Comparison of ENCODE assay signal across 13 cellular contexts in genomic region chr1:152107289-152107983, GRCh38. TPM values are rescaled to one million over a fixed set of nuclear protein-coding genes. Genes with fewer than 3 reads are reported as not detected.
DNase-seq lines count a peak whose midpoint lies in the region; ATAC-seq and TF ChIP-seq lines count a peak whose summit lies in the region.
"Had no signal": no experiment of that assay in that cellular context is flagged by ENCODE, and none has a peak within 500 bp of the region (broad histone marks: within the 10 kb centered on the region; RNA-seq: fewer than 3 reads in every experiment).

No MANE protein-coding gene starts in this region.

- peaks cover 26% of the 10 kb centered on the region for H3K9me3 ChIP-seq in A673 (ENCODE audit: low read depth, low read length, poor library complexity, severe bottlenecking)
- no peaks in the 10 kb centered on the region for H3K9me3 ChIP-seq in ES-I3 (ENCODE audit: control insufficient read depth, insufficient read depth, low read length)

- BruUV-seq in A673 (replicated peaks; lab: Mats Ljungman, UMichigan) = no TSS peak

- TF ChIP-seq CTCF in A673 (conservative IDR thresholded peaks at IDR 0.05; ENCODE audit: low read depth, low read length) = no peak
- TF ChIP-seq CTCF in astrocyte of the spinal cord (IDR thresholded peaks at IDR 0.05; ENCODE audit: low read depth, low read length) = no peak

- H3K4me1 Mint-ChIP-seq in T-cell = no peaks in the 10 kb centered on the region
- H3K4me1 Mint-ChIP-seq: activated naive CD4-positive, alpha-beta T cell treated with anti-CD3 and anti-CD28 coated beads, Interleukin-2, amount 50 U/mL, for 24 hours; stimulated activated effector memory CD8-positive, alpha-beta T cell treated with anti-CD3 and anti-CD28 coated beads, Interleukin-12 subunit alpha, Interleukin-12 subunit beta, amount 100 ng/mL, for 72 hours had no signal

- peak overlapping the region; percentile 45; the same call in 1 of the 2 replicates for H3K9ac ChIP-seq in ES-I3 (ENCODE audit: low read depth, low read length)

- H3K4me1 ChIP-seq in A673 (ENCODE audit: insufficient read depth, low read length, poor library complexity, severe bottlenecking) = peaks cover 25% of the 10 kb centered on the region
- H3K4me1 ChIP-seq in ES-I3 (ENCODE audit: insufficient read depth, low read length) = no peaks in the 10 kb centered on the region

- H3K27ac Mint-ChIP-seq in T-cell = no peak overlapping the region
- H3K27ac Mint-ChIP-seq: activated naive CD4-positive, alpha-beta T cell treated with anti-CD3 and anti-CD28 coated beads, Interleukin-2, amount 50 U/mL, for 24 hours had no signal

- DNase-seq in A673 (ENCODE audit: low spot score) (peak; percentile 4), astrocyte of the spinal cord (ENCODE audit: low read depth, low spot score) (peak; percentile 2), islet precursor cell (peak; percentile 88), medulla oblongata (ENCODE audit: extremely low spot score) (no peak), NCI-H82 treated with DMSO at 0.1 percent for 48 hours (lab: John Stamatoyannopoulos, UW; ENCODE audit: unreplicated experiment) (no peak), T-cell (no peak)
- DNase-seq: DMS153, small intestine had no signal

- H3K27me3 ChIP-seq in A673 (replicated peaks; ENCODE audit: insufficient read depth, low read depth, low read length, poor library complexity) = peaks cover 96% of the 10 kb centered on the region

- H3K27ac ChIP-seq in A673 (ENCODE audit: low read depth, low read length, poor library complexity, severe bottlenecking) = no peak overlapping the region

- in situ Hi-C loops in astrocyte of the spinal cord (cut with HindIII; ENCODE audit: low sequenced_read_pairs) = no loop called here

- no peaks in the 10 kb centered on the region for H3K9me3 Mint-ChIP-seq in T-cell
- H3K9me3 Mint-ChIP-seq: activated naive CD4-positive, alpha-beta T cell treated with anti-CD3 and anti-CD28 coated beads, Interleukin-2, amount 50 U/mL, for 24 hours; stimulated activated effector memory CD8-positive, alpha-beta T cell treated with anti-CD3 and anti-CD28 coated beads, Interleukin-12 subunit alpha, Interleukin-12 subunit beta, amount 100 ng/mL, for 72 hours had no signal

- no peak overlapping the region for H3K4me3 Mint-ChIP-seq in T-cell
- H3K4me3 Mint-ChIP-seq: stimulated activated effector memory CD8-positive, alpha-beta T cell treated with anti-CD3 and anti-CD28 coated beads, Interleukin-12 subunit alpha, Interleukin-12 subunit beta, amount 100 ng/mL, for 72 hours had no signal

- H3K36me3 Mint-ChIP-seq in T-cell = no peaks in the 10 kb centered on the region
- H3K36me3 Mint-ChIP-seq: activated naive CD4-positive, alpha-beta T cell treated with anti-CD3 and anti-CD28 coated beads, Interleukin-2, amount 50 U/mL, for 24 hours; stimulated activated effector memory CD8-positive, alpha-beta T cell treated with anti-CD3 and anti-CD28 coated beads, Interleukin-12 subunit alpha, Interleukin-12 subunit beta, amount 100 ng/mL, for 72 hours had no signal

- CTCF ChIA-PET in A673 (lab: Charles Lee) (interaction anchor here (0.7 kb wide), 1 partner anchor 10 kb away, joined by 4 read pairs; no protein-coding TSS in a partner anchor), T-cell (lab: Charles Lee) (interaction anchor here in 1 of 2 donors (1.2 kb wide), 1 partner anchor 56 kb away, joined by 3 read pairs; no protein-coding TSS in a partner anchor)

- H3K4me3 ChIP-seq in A673 (ENCODE audit: low read depth, low read length, poor library complexity, severe bottlenecking) (no peak overlapping the region), astrocyte of the spinal cord (ENCODE audit: low read depth, low read length) (no peak overlapping the region)

- ATAC-seq in HG03039 (IDR thresholded peaks at IDR 0.05; ENCODE audit: unreplicated experiment) (no peak), T-cell (replicated peaks in 1 of 4) (no peak)
- ATAC-seq: stimulated activated effector memory CD8-positive, alpha-beta T cell treated with anti-CD3 and anti-CD28 coated beads, Interleukin-12 subunit alpha, Interleukin-12 subunit beta, amount 100 ng/mL, for 72 hours had no signal

- peaks cover 18 to 24% of the 10 kb centered on the region in 2 donors for H3K27me3 Mint-ChIP-seq in T-cell

- H3K36me3 ChIP-seq in A673 (ENCODE audit: insufficient read depth, low read length, poor library complexity, severe bottlenecking) = no peaks in the 10 kb centered on the region
- H3K36me3 ChIP-seq in ES-I3 (ENCODE audit: insufficient read depth, low read length) = no peaks in the 10 kb centered on the region

- POLR2A ChIA-PET in A673 (lab: Charles Lee; ENCODE audit: low non-redundant PET) = no interaction called here
- POLR2A ChIA-PET in T-cell (lab: Charles Lee) = no interaction called here

- intact Hi-C loops in A673 (cut with micrococcal nuclease; ENCODE audit: unreplicated experiment) = loop anchor here (5.0 kb wide), 1 partner anchor 55 kb away; no protein-coding TSS in a partner anchor

RNA-seq across cellular contexts. Expression of gene TCHH, which starts 7.8 kb away (rescaled TPM):
- total RNA-seq in A673 (2021) = 0.24 and 0.28 TPM in 2 replicates
- under 1 TPM in 1 of 5 donors, not detected in 4; 0.03 TPM for total RNA-seq in T-cell

RNA-seq across cellular contexts. Expression of gene TCHHL1, which starts 18.6 kb away (rescaled TPM):
- total RNA-seq in A673 (2021) = not detected in 2 replicates
- total RNA-seq in T-cell = not detected
- total RNA-seq: mucosa of gallbladder had no signal

RNA-seq across cellular contexts. Expression of gene RPTN, which starts 51.6 kb away (rescaled TPM):
- total RNA-seq in A673 (2021) (not detected in 2 replicates), T-cell (not detected)
- total RNA-seq: mucosa of gallbladder had no signal

Comparison
In these comparisons a context has a peak if more than half of its experiments do, and no peak if none do; other contexts are left out.
1. DNase-seq: peak in A673 (single experiment), astrocyte of the spinal cord (single experiment) and islet precursor cell (single experiment); none in medulla oblongata (single experiment), NCI-H82 treated with DMSO at 0.1 percent for 48 hours (single experiment) and T-cell (0 of 34).